In the genomic region with DNA sequence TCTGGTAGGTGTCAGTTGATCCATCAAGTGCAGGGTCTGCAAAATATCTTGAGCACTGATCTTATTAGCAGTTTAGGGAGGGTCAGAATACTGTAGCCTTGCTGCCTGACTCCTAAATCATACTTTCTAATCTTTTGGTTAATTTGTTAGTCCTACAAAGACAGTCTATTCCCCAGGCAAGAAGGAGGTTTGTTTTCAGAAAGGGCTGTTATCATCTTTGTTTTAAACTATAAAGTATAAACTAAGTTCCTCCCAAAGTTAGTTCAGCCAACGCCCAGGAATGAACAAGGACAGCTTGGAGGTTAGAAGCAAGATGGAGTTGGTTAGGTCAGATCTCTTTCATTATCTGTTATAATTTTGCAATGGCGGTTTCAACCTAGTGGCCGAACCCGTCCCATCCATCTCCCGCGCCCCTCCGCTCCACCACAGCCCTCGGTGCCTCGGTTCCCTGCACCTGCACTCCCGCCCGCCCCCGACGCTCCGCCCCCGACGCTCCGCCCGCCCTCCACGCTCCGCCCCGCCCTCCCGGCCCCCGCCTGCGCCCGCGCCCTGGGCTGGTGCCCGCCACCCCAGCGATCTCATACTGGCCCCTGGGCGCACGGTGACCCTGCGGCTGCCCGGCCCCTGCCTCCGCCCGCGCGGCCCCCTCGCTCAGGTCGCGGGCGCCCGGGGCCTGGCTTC, we compare ENCODE assay signal across 8 cellular contexts. TPM values are rescaled to one million over a fixed set of nuclear protein-coding genes. Genes with fewer than 3 reads are reported as not detected.
DNase-seq lines count a peak whose midpoint lies in the region; TF ChIP-seq lines count a peak whose summit lies in the region.

A gene with protein sequence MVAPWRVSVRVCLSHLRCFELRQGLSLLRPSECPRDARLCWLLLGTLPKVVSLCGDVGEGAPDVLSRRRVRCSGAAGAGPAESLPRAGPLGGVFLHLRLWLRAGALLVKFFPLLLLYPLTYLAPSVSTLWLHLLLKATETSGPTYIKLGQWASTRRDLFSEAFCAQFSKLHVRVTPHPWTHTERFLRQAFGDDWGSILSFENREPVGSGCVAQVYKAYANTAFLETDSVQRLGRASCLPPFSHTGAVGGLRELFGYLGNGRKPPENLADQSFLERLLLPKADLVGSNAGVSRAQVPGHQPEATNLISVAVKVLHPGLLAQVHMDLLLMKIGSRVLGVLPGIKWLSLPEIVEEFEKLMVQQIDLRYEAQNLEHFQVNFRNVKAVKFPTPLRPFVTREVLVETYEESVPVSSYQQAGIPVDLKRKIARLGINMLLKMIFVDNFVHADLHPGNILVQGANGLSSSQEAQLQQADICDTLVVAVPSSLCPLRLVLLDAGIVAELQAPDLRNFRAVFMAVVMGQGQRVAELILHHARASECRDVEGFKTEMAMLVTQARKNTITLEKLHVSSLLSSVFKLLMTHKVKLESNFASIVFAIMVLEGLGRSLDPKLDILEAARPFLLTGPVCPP (plus strand): TSS at position 564 of the 681 bp plus-strand sequence. CDS start 386 bp downstream, outside the sequence.

- peak; percentile 44 for TF ChIP-seq POLR2A in GM10847 (IDR thresholded peaks at IDR 0.05; ENCODE audit: extremely low read depth, insufficient read length)

- TF ChIP-seq RAD21 in liver (IDR thresholded peaks at IDR 0.05): no peak

- peak within 1 kb of the TSS; percentile 80 for H3K4me3 ChIP-seq in GM23248
- peak within 1 kb of the TSS; percentile 67 for H3K4me3 ChIP-seq in WI38 (ENCODE audit: low read depth, low read length)
- H3K4me3 ChIP-seq in choroid plexus epithelial cell (ENCODE audit: low read depth, low read length): peak within 1 kb of the TSS; percentile 70
- H3K4me3 ChIP-seq in liver (ENCODE audit: low read depth in 1 of 3, low read length in 3 of 3): peak within 1 kb of the TSS; percentile 50 to 96 (median 72)

- TF ChIP-seq CTCF in WI38 (IDR thresholded peaks at IDR 0.05; ENCODE audit: low read depth, low read length): no peak
- TF ChIP-seq CTCF in choroid plexus epithelial cell (conservative IDR thresholded peaks at IDR 0.05; ENCODE audit: low read depth, low read length): no peak
- TF ChIP-seq CTCF in liver (IDR thresholded peaks at IDR 0.05; ENCODE audit: low read depth, low read length, missing input control): no peak

- DNase-seq in GM23248 (peak; percentile 65), LoVo (ENCODE audit: low spot score) (peak; percentile 79), choroid plexus epithelial cell (ENCODE audit: low read depth) (peak; percentile 15), amniotic stem cell (lab: John Stamatoyannopoulos, UW) (no peak)
- DNase-seq in stimulated activated CD4-positive, alpha-beta T cell treated with anti-CD3 and anti-CD28 coated beads, Interleukin-2, amount 100 ng/mL, for 48 hours: peak; percentile 47 to 58

- WGBS in GM23248 (ENCODE audit: low coverage in 1 of 2, low lambda C conversion rate in 2 of 2, missing lambda C conversion rate in 2 of 2), 2 experiments: 0 to 2% methylated on average over 3 to 39 of the region's 41 CpGs
- WGBS in liver: 2% methylated on average over 41 of the region's 41 CpGs

- H3K4me2 ChIP-seq in GM23248 (ENCODE audit: unreplicated experiment): peak within 1 kb of the TSS; percentile 89

- H3K27me3 ChIP-seq in GM23248 (replicated peaks; ENCODE audit: insufficient read depth): no peaks in the 10 kb centered on the region
- H3K27me3 ChIP-seq in liver (ENCODE audit: control insufficient read depth in 4 of 4, insufficient read depth in 4 of 4, low read length in 3 of 4): no peaks in the 10 kb centered on the region

- H4K20me1 ChIP-seq in GM23248 (ENCODE audit: insufficient read depth): no peaks in the 10 kb centered on the region

- H3K9ac ChIP-seq in GM23248 (peak within 1 kb of the TSS; percentile 74), liver (ENCODE audit: low read depth in 1 of 2, low read length in 2 of 2) (peak within 1 kb of the TSS in 1 of 2 donors; percentile 12)

- H3K9me3 ChIP-seq in GM23248 (ENCODE audit: low read depth): no peaks in the 10 kb centered on the region
- no peaks in the 10 kb centered on the region for H3K9me3 ChIP-seq in liver (ENCODE audit: control insufficient read depth in 4 of 4, low read length in 3 of 4)

- H2AFZ ChIP-seq in GM23248: peak within 1 kb of the TSS; percentile 94

- no peak within 1 kb of the TSS for H3K27ac ChIP-seq in GM23248
- H3K27ac ChIP-seq in liver (ENCODE audit: low read depth in 1 of 2, low read length in 2 of 2): peak within 1 kb of the TSS; percentile 35 to 50

- in situ Hi-C loops in GM23248 (cut with MboI): no loop called here

- H3K9me2 ChIP-seq in GM23248 (ENCODE audit: insufficient read depth): no peaks in the 10 kb centered on the region

- H3F3A ChIP-seq in GM23248 (ENCODE audit: insufficient read depth): peaks cover 12% of the 10 kb centered on the region; the same call in 1 of the 2 replicates

- H3K79me2 ChIP-seq in GM23248 (ENCODE audit: insufficient read depth): no peaks in the 10 kb centered on the region

- H3K4me1 ChIP-seq in GM23248 (ENCODE audit: insufficient read depth): peaks cover 12% of the 10 kb centered on the region
- peaks cover 2 to 21% (median 13%) of the 10 kb centered on the region in 4 donors for H3K4me1 ChIP-seq in liver (ENCODE audit: control insufficient read depth in 4 of 4, insufficient read depth in 4 of 4, low read length in 3 of 4)

- H3K36me3 ChIP-seq in GM23248 (ENCODE audit: low read depth) (no peaks in the 10 kb centered on the region), liver (ENCODE audit: control insufficient read depth in 4 of 4, insufficient read depth in 3 of 4, low read depth in 1 of 4, low read length in 3 of 4) (no peaks in the 10 kb centered on the region)

TF ChIP-seq in liver, 16 proteins besides CTCF, POLR2A, EP300 and RAD21:
- TF ChIP-seq TAF1 (conservative IDR thresholded peaks at IDR 0.05) (no peak), FOXA1 (IDR thresholded peaks at IDR 0.05) (no peak), GABPA (IDR thresholded peaks at IDR 0.05 in 1 of 2, conservative IDR thresholded peaks at IDR 0.05 in 1 of 2) (no peak), EGR1 (IDR thresholded peaks at IDR 0.05; ENCODE audit: low read depth in 2 of 2) (no peak), NR2F2 (IDR thresholded peaks at IDR 0.05) (no peak), HNF4G (IDR thresholded peaks at IDR 0.05) (no peak), JUND (IDR thresholded peaks at IDR 0.05) (no peak), HNF4A (conservative IDR thresholded peaks at IDR 0.05) (no peak), RXRA (IDR thresholded peaks at IDR 0.05) (no peak), YY1 (IDR thresholded peaks at IDR 0.05) (no peak), FOXA2 (IDR thresholded peaks at IDR 0.05) (no peak), SP1 (IDR thresholded peaks at IDR 0.05) (no peak)
- TF ChIP-seq, protein P1, sequence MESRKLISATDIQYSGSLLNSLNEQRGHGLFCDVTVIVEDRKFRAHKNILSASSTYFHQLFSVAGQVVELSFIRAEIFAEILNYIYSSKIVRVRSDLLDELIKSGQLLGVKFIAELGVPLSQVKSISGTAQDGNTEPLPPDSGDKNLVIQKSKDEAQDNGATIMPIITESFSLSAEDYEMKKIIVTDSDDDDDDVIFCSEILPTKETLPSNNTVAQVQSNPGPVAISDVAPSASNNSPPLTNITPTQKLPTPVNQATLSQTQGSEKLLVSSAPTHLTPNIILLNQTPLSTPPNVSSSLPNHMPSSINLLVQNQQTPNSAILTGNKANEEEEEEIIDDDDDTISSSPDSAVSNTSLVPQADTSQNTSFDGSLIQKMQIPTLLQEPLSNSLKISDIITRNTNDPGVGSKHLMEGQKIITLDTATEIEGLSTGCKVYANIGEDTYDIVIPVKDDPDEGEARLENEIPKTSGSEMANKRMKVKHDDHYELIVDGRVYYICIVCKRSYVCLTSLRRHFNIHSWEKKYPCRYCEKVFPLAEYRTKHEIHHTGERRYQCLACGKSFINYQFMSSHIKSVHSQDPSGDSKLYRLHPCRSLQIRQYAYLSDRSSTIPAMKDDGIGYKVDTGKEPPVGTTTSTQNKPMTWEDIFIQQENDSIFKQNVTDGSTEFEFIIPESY (IDR thresholded peaks at IDR 0.05): no peak
- TF ChIP-seq, protein P2, sequence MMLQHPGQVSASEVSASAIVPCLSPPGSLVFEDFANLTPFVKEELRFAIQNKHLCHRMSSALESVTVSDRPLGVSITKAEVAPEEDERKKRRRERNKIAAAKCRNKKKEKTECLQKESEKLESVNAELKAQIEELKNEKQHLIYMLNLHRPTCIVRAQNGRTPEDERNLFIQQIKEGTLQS (IDR thresholded peaks at IDR 0.05): no peak
- TF ChIP-seq, protein P3, sequence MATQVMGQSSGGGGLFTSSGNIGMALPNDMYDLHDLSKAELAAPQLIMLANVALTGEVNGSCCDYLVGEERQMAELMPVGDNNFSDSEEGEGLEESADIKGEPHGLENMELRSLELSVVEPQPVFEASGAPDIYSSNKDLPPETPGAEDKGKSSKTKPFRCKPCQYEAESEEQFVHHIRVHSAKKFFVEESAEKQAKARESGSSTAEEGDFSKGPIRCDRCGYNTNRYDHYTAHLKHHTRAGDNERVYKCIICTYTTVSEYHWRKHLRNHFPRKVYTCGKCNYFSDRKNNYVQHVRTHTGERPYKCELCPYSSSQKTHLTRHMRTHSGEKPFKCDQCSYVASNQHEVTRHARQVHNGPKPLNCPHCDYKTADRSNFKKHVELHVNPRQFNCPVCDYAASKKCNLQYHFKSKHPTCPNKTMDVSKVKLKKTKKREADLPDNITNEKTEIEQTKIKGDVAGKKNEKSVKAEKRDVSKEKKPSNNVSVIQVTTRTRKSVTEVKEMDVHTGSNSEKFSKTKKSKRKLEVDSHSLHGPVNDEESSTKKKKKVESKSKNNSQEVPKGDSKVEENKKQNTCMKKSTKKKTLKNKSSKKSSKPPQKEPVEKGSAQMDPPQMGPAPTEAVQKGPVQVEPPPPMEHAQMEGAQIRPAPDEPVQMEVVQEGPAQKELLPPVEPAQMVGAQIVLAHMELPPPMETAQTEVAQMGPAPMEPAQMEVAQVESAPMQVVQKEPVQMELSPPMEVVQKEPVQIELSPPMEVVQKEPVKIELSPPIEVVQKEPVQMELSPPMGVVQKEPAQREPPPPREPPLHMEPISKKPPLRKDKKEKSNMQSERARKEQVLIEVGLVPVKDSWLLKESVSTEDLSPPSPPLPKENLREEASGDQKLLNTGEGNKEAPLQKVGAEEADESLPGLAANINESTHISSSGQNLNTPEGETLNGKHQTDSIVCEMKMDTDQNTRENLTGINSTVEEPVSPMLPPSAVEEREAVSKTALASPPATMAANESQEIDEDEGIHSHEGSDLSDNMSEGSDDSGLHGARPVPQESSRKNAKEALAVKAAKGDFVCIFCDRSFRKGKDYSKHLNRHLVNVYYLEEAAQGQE (IDR thresholded peaks at IDR 0.05): no peak
- TF ChIP-seq, protein P4, sequence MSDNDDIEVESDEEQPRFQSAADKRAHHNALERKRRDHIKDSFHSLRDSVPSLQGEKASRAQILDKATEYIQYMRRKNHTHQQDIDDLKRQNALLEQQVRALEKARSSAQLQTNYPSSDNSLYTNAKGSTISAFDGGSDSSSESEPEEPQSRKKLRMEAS (IDR thresholded peaks at IDR 0.05): no peak

RNA-seq across cellular contexts. Expression of the gene that starts here (rescaled TPM):
- total RNA-seq in GM23248 (2014; rRNA removed; shearing (Covaris generic)): 27.1 and 29.0 TPM in 2 replicates
- polyA plus RNA-seq in GM23248 (2016; fragmentation: Nextera tagmentation; extraction: Ambion mirVana): 9.1 and 10.0 TPM in 2 replicates
- 10 to 100 TPM; 12.6 to 15.4 TPM for total RNA-seq in liver
- 1 to 10 TPM; 3.2 to 9.6 TPM for polyA plus RNA-seq in liver
